In genomic region chr7:55554055-55554454, GRCh38 we compare ENCODE assay signal across 17 cellular contexts. TPM values are rescaled to one million over a fixed set of nuclear protein-coding genes. Genes with fewer than 3 reads are reported as not detected.
A peak's percentile ranks its signal among the peaks of the same experiment; 100 is the strongest.
DNase-seq lines count a peak whose midpoint lies in the region; ATAC-seq, FAIRE-seq and TF ChIP-seq lines count a peak whose summit lies in the region.
"Had no signal": no experiment of that assay in that cellular context is flagged by ENCODE, and none has a peak within 500 bp of the region (broad histone marks: within the 10 kb centered on the region; RNA-seq: fewer than 3 reads in every experiment).

No MANE protein-coding gene starts in this region.

- intact Hi-C loops in activated CD4-positive, alpha-beta T cell treated with anti-CD3 and anti-CD28 coated beads, Interleukin-2, amount 10 ng/mL, durations not matched to agents 24 days and 14 days (cut with micrococcal nuclease), result no loop called here
- intact Hi-C loops in PC-9 (cut with micrococcal nuclease; ENCODE audit: unreplicated experiment), result no loop called here

- H4K20me1 ChIP-seq in PC-9 (ENCODE audit: insufficient read depth), result no peaks in the 10 kb centered on the region

- no peak for TF ChIP-seq CTCF in PC-9 (conservative IDR thresholded peaks at IDR 0.05)

- H3K27me3 ChIP-seq in PC-9 (ENCODE audit: insufficient read depth, low read depth), result no peaks in the 10 kb centered on the region

- peaks cover 93% of the 10 kb centered on the region for H3K79me2 ChIP-seq in PC-9 (ENCODE audit: low read depth)

- H3K4me3 Mint-ChIP-seq in activated CD4-positive, alpha-beta T cell treated with anti-CD3 and anti-CD28 coated beads, Interleukin-2, amount 10 ng/mL, durations not matched to agents 24 days and 14 days, result no peak overlapping the region
- peak overlapping the region; percentile 17 to 20 for H3K4me3 Mint-ChIP-seq in effector memory CD8-positive, alpha-beta T cell
- H3K4me3 Mint-ChIP-seq in stimulated activated effector memory CD8-positive, alpha-beta T cell treated with anti-CD3 and anti-CD28 coated beads, Interleukin-12 subunit alpha, Interleukin-12 subunit beta, amount 100 ng/mL, for 72 hours, result peak overlapping the region; percentile 6
- H3K4me3 Mint-ChIP-seq: CD8-positive, alpha-beta T cell had no signal

- H3K4me1 ChIP-seq in PC-9 (replicated peaks; ENCODE audit: insufficient read depth), result peaks cover 100% of the 10 kb centered on the region

- H3K9me3 ChIP-seq in PC-9 (ENCODE audit: insufficient read depth, low read depth), result no peaks in the 10 kb centered on the region
- H3K9me3 ChIP-seq: HAP-1 had no signal

- ATAC-seq in effector memory CD8-positive, alpha-beta T cell (replicated peaks), result no peak
- no peak for ATAC-seq in stimulated activated effector memory CD8-positive, alpha-beta T cell treated with anti-CD3 and anti-CD28 coated beads, Interleukin-12 subunit alpha, Interleukin-12 subunit beta, amount 100 ng/mL, for 72 hours
- ATAC-seq: activated CD4-positive, CD25-positive, alpha-beta regulatory T cell treated with anti-CD3 and anti-CD28 coated beads, Interleukin-2, amount 50 U/mL, for 24 hours; HepG2 had no signal

- H2AFZ ChIP-seq in PC-9, result no peak overlapping the region

- peak overlapping the region; percentile 73 for H3K4me2 ChIP-seq in PC-9

- peak overlapping the region; percentile 82 for H3K27ac ChIP-seq in PC-9
- H3K27ac ChIP-seq: epithelial cell of prostate had no signal

- CTCF ChIA-PET in PC-9 (lab: Charles Lee), result interaction anchor here (0.6 to 0.8 kb wide), 3 partner anchors 19 to 551 kb away, joined by 3 to 8 read pairs (median 4); no protein-coding TSS in a partner anchor

- H3K4me3 ChIP-seq in PC-9, result peak overlapping the region; percentile 34; the same call in 1 of the 2 replicates
- H3K4me3 ChIP-seq: HAP-1 had no signal

- DNase-seq in activated CD4-positive, alpha-beta T cell treated with anti-CD3 and anti-CD28 coated beads, Interleukin-2, amount 10 ng/mL, durations not matched to agents 24 days and 14 days, result no peak
- DNase-seq in activated CD4-positive, alpha-beta T cell treated with anti-CD3 and anti-CD28 coated beads for 48 hours, result no peak
- DNase-seq in PC-9 (no peak), urothelium cell line (ENCODE audit: low spot score) (no peak), NCI-H2171 treated with DMSO at 0.1 percent for 48 hours (lab: John Stamatoyannopoulos, UW) (no peak), NCI-H82 treated with DMSO at 0.1 percent for 48 hours (lab: John Stamatoyannopoulos, UW; ENCODE audit: unreplicated experiment) (no peak)
- no peak for DNase-seq in effector memory CD8-positive, alpha-beta T cell
- no peak for DNase-seq in stimulated activated effector memory CD8-positive, alpha-beta T cell treated with anti-CD3 and anti-CD28 coated beads, Interleukin-12 subunit alpha, Interleukin-12 subunit beta, amount 100 ng/mL, for 72 hours (ENCODE audit: low spot score in 2 of 2)
- DNase-seq: CD8-positive, alpha-beta T cell; mesendoderm; NCI-H2081 treated with DMSO at 0.1 percent for 48 hours; stimulated activated CD4-positive, alpha-beta T cell treated with anti-CD3 and anti-CD28 coated beads, Interleukin-4, amount 100 ng/mL, for 1 hour; trophoblast cell had no signal

- H3K9me3 Mint-ChIP-seq in activated CD4-positive, alpha-beta T cell treated with anti-CD3 and anti-CD28 coated beads, Interleukin-2, amount 10 ng/mL, durations not matched to agents 24 days and 14 days, result no peaks in the 10 kb centered on the region
- H3K9me3 Mint-ChIP-seq in effector memory CD8-positive, alpha-beta T cell, result no peaks in the 10 kb centered on the region
- H3K9me3 Mint-ChIP-seq in stimulated activated effector memory CD8-positive, alpha-beta T cell treated with anti-CD3 and anti-CD28 coated beads, Interleukin-12 subunit alpha, Interleukin-12 subunit beta, amount 100 ng/mL, for 72 hours, result no peaks in the 10 kb centered on the region
- H3K9me3 Mint-ChIP-seq: CD8-positive, alpha-beta T cell had no signal

- no peak for FAIRE-seq in urothelium cell line (lab: Jason Lieb, UNC)
- FAIRE-seq: HepG2 had no signal

- peaks cover 75% of the 10 kb centered on the region for H3K4me1 Mint-ChIP-seq in activated CD4-positive, alpha-beta T cell treated with anti-CD3 and anti-CD28 coated beads, Interleukin-2, amount 10 ng/mL, durations not matched to agents 24 days and 14 days
- peaks cover 72 to 88% of the 10 kb centered on the region in 2 donors for H3K4me1 Mint-ChIP-seq in effector memory CD8-positive, alpha-beta T cell (ENCODE audit: low read depth in 2 of 2)
- peaks cover 86% of the 10 kb centered on the region for H3K4me1 Mint-ChIP-seq in stimulated activated effector memory CD8-positive, alpha-beta T cell treated with anti-CD3 and anti-CD28 coated beads, Interleukin-12 subunit alpha, Interleukin-12 subunit beta, amount 100 ng/mL, for 72 hours

- H3K27ac Mint-ChIP-seq in activated CD4-positive, alpha-beta T cell treated with anti-CD3 and anti-CD28 coated beads, Interleukin-2, amount 10 ng/mL, durations not matched to agents 24 days and 14 days, result peak overlapping the region; percentile 81
- H3K27ac Mint-ChIP-seq in effector memory CD8-positive, alpha-beta T cell, result peak overlapping the region; percentile 57 to 85
- peak overlapping the region; percentile 51 for H3K27ac Mint-ChIP-seq in stimulated activated effector memory CD8-positive, alpha-beta T cell treated with anti-CD3 and anti-CD28 coated beads, Interleukin-12 subunit alpha, Interleukin-12 subunit beta, amount 100 ng/mL, for 72 hours

- POLR2A ChIA-PET in PC-9 (lab: Charles Lee; ENCODE audit: unreplicated experiment), result no interaction called here

- peaks cover 51% of the 10 kb centered on the region for H3F3A ChIP-seq in PC-9 (ENCODE audit: insufficient read depth, low read depth)

- peaks cover 31% of the 10 kb centered on the region for H3K36me3 Mint-ChIP-seq in activated CD4-positive, alpha-beta T cell treated with anti-CD3 and anti-CD28 coated beads, Interleukin-2, amount 10 ng/mL, durations not matched to agents 24 days and 14 days (ENCODE audit: low read depth)
- peaks cover 21% of the 10 kb centered on the region for H3K36me3 Mint-ChIP-seq in effector memory CD8-positive, alpha-beta T cell (ENCODE audit: insufficient read depth)
- peaks cover 44% of the 10 kb centered on the region for H3K36me3 Mint-ChIP-seq in stimulated activated effector memory CD8-positive, alpha-beta T cell treated with anti-CD3 and anti-CD28 coated beads, Interleukin-12 subunit alpha, Interleukin-12 subunit beta, amount 100 ng/mL, for 72 hours

- H3K9me2 ChIP-seq in PC-9 (ENCODE audit: insufficient read depth), result no peaks in the 10 kb centered on the region

- BruUV-seq in PC-9 (replicated peaks; lab: Mats Ljungman, UMichigan), result no TSS peak

- no peaks in the 10 kb centered on the region for H3K27me3 Mint-ChIP-seq in activated CD4-positive, alpha-beta T cell treated with anti-CD3 and anti-CD28 coated beads, Interleukin-2, amount 10 ng/mL, durations not matched to agents 24 days and 14 days
- H3K27me3 Mint-ChIP-seq in effector memory CD8-positive, alpha-beta T cell, result no peaks in the 10 kb centered on the region

- peaks cover 14% of the 10 kb centered on the region; the same call in 1 of the 2 replicates for H3K36me3 ChIP-seq in PC-9 (ENCODE audit: low read depth)

RNA-seq across cellular contexts. Expression of gene VOPP1, which starts 18.2 kb away (rescaled TPM):
- 87.4 and 90.6 TPM in 2 replicates for total RNA-seq in activated CD4-positive, alpha-beta T cell treated with anti-CD3 and anti-CD28 coated beads, Interleukin-2, amount 10 ng/mL, durations not matched to agents 24 days and 14 days
- 200 and 207 TPM in 2 replicates for total RNA-seq in PC-9 (2021)
